8 cellular contexts compared by ENCODE assay signal in genomic region chr6:43020847-43021246, GRCh38. TPM values are rescaled to one million over a fixed set of nuclear protein-coding genes. Genes with fewer than 3 reads are reported as not detected.
DNase-seq lines count a peak whose midpoint lies in the region; ATAC-seq and TF ChIP-seq lines count a peak whose summit lies in the region.

No MANE protein-coding gene starts in this region.

- peaks cover 28 to 47% of the 10 kb centered on the region in 2 donors for H3K4me1 Mint-ChIP-seq in natural killer cell

- H3K4me3 ChIP-seq in dorsolateral prefrontal cortex: peak overlapping the region; percentile 58 to 99 (median 90)

- TF ChIP-seq CTCF in dorsolateral prefrontal cortex (IDR thresholded peaks at IDR 0.05 in 54 of 56, conservative IDR thresholded peaks at IDR 0.05 in 2 of 56; ENCODE audit: low read depth in 1 of 56, partially characterized antibody in 56 of 56) (no peak), natural killer cell (IDR thresholded peaks at IDR 0.05) (no peak)

- DNase-seq in DMS114 treated with DMSO at 0.1 percent for 48 hours (lab: John Stamatoyannopoulos, UW; ENCODE audit: unreplicated experiment): peak; percentile 49
- peak; percentile 45 for DNase-seq in NCI-H2227 (lab: John Stamatoyannopoulos, UW; ENCODE audit: unreplicated experiment)
- no peak for DNase-seq in dorsolateral prefrontal cortex
- DNase-seq in natural killer cell: no peak
- DNase-seq in cortex of kidney (lab: John Stamatoyannopoulos, UW): no peak
- no peak for DNase-seq in SHP77 treated with DMSO at 0.1 percent for 48 hours (lab: John Stamatoyannopoulos, UW)
- no peak for DNase-seq in SHP77 (lab: John Stamatoyannopoulos, UW)
- DNase-seq in NCI-H524 treated with DMSO at 0.1 percent for 48 hours (lab: John Stamatoyannopoulos, UW): no peak

- H3K27me3 ChIP-seq in dorsolateral prefrontal cortex: no peaks in the 10 kb centered on the region

- peak overlapping the region; percentile 78 to 80 for H3K27ac Mint-ChIP-seq in natural killer cell

- H3K9me3 Mint-ChIP-seq in natural killer cell: no peaks in the 10 kb centered on the region

- no peak for ATAC-seq in natural killer cell

- intact Hi-C loops in dorsolateral prefrontal cortex (cut with DNase I) (loop anchor here in 1 of 2 donors (5.0 kb wide), 1 partner anchor 39 kb away; the partner anchor contains the start of gene PPP2R5D), natural killer cell (cut with micrococcal nuclease) (loop anchor here (1.0 kb wide), 1 partner anchor 37 kb away; the partner anchor contains the start of gene PPP2R5D)

- peak overlapping the region; percentile 94 for H3K4me3 Mint-ChIP-seq in natural killer cell

- peak overlapping the region in 52 of 59 donors; percentile 29 to 95 (median 81) for H3K27ac ChIP-seq in dorsolateral prefrontal cortex

- no peaks in the 10 kb centered on the region for H3K27me3 Mint-ChIP-seq in natural killer cell (ENCODE audit: low read depth in 2 of 2)

- peaks cover 7% of the 10 kb centered on the region for H3K36me3 Mint-ChIP-seq in natural killer cell

RNA-seq across cellular contexts. Expression of gene RRP36, which starts 0.6 kb away (rescaled TPM):
- total RNA-seq in dorsolateral prefrontal cortex (10 to 100 TPM; 17.1 to 44.4 (median 35.3) TPM), natural killer cell (10 to 100 TPM; 33.1 to 43.9 (median 38.7) TPM)

RNA-seq across cellular contexts. Expression of gene KLHDC3, which starts 6.8 kb away (rescaled TPM):
- total RNA-seq in dorsolateral prefrontal cortex: 100 to 1,000 TPM in 119 of 120 experiments, 10 to 100 TPM in 1; 89.7 to 318 (median 224) TPM
- total RNA-seq in natural killer cell: 10 to 100 TPM; 52.7 to 60.9 (median 53.7) TPM

RNA-seq across cellular contexts. Expression of gene MEA1, which starts 7.1 kb away (rescaled TPM):
- 10 to 100 TPM; 35.0 to 82.2 (median 58.5) TPM for total RNA-seq in dorsolateral prefrontal cortex
- 10 to 100 TPM; 29.6 to 34.3 (median 34.2) TPM for total RNA-seq in natural killer cell

RNA-seq across cellular contexts. Expression of gene CUL7, which starts 32.8 kb away (rescaled TPM):
- total RNA-seq in dorsolateral prefrontal cortex: 10 to 100 TPM in 119 of 120 experiments, 1 to 10 TPM in 1; 9.9 to 23.3 (median 17.8) TPM
- total RNA-seq in natural killer cell: 10 to 100 TPM in 1 of 3 donors, 1 to 10 TPM in 2; 9.6 to 10.1 (median 9.9) TPM

RNA-seq across cellular contexts. Expression of gene PPP2R5D, which starts 36.5 kb away (rescaled TPM):
- total RNA-seq in dorsolateral prefrontal cortex (10 to 100 TPM; 37.6 to 92.6 (median 66.9) TPM), natural killer cell (10 to 100 TPM; 30.5 to 49.1 (median 40.1) TPM)

Comparison
In these comparisons a context has a peak if more than half of its experiments do, and no peak if none do; other contexts are left out.
1. DNase-seq: peak in DMS114 treated with DMSO at 0.1 percent for 48 hours (single experiment) and NCI-H2227 (single experiment); none in dorsolateral prefrontal cortex (0 of 10), natural killer cell (single experiment), cortex of kidney (single experiment), SHP77 treated with DMSO at 0.1 percent for 48 hours (single experiment), SHP77 (0 of 2) and NCI-H524 treated with DMSO at 0.1 percent for 48 hours (single experiment).